Comparison of ENCODE assay signal across 27 cellular contexts in the genomic region with DNA sequence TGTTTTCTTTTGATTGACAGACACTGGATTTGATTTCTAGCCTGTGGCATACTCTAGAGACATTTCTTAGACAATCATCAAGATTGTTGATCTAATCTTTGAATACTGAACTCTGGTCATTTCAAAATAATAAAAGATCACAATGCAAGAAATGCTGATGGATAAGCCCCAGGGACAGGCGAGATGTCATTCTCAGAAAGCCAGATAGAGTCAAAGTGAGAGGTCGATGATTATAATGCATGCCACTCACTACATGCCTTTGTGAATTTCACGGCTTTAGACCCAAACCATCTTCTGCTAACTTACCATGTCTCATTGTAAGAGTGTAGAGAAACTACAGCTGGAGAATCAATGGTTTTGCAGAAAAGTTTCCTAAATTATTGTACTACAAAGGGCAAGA.
DNase-seq lines count a peak whose midpoint lies in the region; ATAC-seq and TF ChIP-seq lines count a peak whose summit lies in the region.
"Had no signal": no experiment of that assay in that cellular context is flagged by ENCODE, and none has a peak within 500 bp of the region (broad histone marks: within the 10 kb centered on the region; RNA-seq: fewer than 3 reads in every experiment).

No MANE protein-coding gene starts in this region.

- no peaks in the 10 kb centered on the region for H3K9me2 ChIP-seq in SK-N-SH

- TF ChIP-seq CTCF in cardiac muscle cell (IDR thresholded peaks at IDR 0.05; ENCODE audit: low read depth, low read length) (no peak), nephron (IDR thresholded peaks at IDR 0.05; ENCODE audit: unreplicated experiment in 3 of 3) (no peak), osteocyte (IDR thresholded peaks at IDR 0.05) (no peak), SK-N-SH (IDR thresholded peaks at IDR 0.05) (no peak)

- ATAC-seq in Right ventricle myocardium superior (ENCODE audit: poor library complexity) (no peak), HG02884 (IDR thresholded peaks at IDR 0.05; ENCODE audit: unreplicated experiment) (peak; percentile 52), GM18909 (IDR thresholded peaks at IDR 0.05; ENCODE audit: poor library complexity, unreplicated experiment) (no peak)
- ATAC-seq in stimulated activated naive CD8-positive, alpha-beta T cell treated with anti-CD3 and anti-CD28 coated beads, Interleukin-15, amount 100 ng/mL, for 72 hours, result no peak
- ATAC-seq: CD8-positive, alpha-beta T cell; HCT116; Panc1 had no signal

- H2AFZ ChIP-seq in SK-N-SH (ENCODE audit: low read depth), result no peak overlapping the region

- no peak for TF ChIP-seq EP300 in SK-N-SH (IDR thresholded peaks at IDR 0.05; ENCODE audit: borderline replicate concordance in 1 of 2, low read depth in 1 of 2, low read length in 1 of 2)

- H3K27me3 Mint-ChIP-seq in nephron (ENCODE audit: low read depth) (no peaks in the 10 kb centered on the region), osteocyte (ENCODE audit: unreplicated experiment) (no peaks in the 10 kb centered on the region)
- H3K27me3 Mint-ChIP-seq in stimulated activated naive CD8-positive, alpha-beta T cell treated with anti-CD3 and anti-CD28 coated beads, Interleukin-15, amount 100 ng/mL, for 72 hours, result peaks cover 28% of the 10 kb centered on the region

- H3K4me3 ChIP-seq in cardiac muscle cell, result no peak overlapping the region
- no peak overlapping the region for H3K4me3 ChIP-seq in SK-N-SH (ENCODE audit: low read depth in 2 of 2, low read length in 1 of 2)
- H3K4me3 ChIP-seq: SK-N-MC had no signal

- CTCF ChIA-PET in SK-N-SH (lab: Yijun Ruan, JAX), result interaction anchor here (1.2 kb wide), 1 partner anchor 51 kb away, joined by 4 read pairs; no protein-coding TSS in a partner anchor

- no peak for TF ChIP-seq RAD21 in SK-N-SH (IDR thresholded peaks at IDR 0.05; ENCODE audit: low read length)

- POLR2A ChIA-PET in SK-N-SH (lab: Yijun Ruan, JAX), result no interaction called here

- H3K27me3 ChIP-seq in cardiac muscle cell (no peaks in the 10 kb centered on the region), SK-N-SH (ENCODE audit: insufficient read depth) (peaks cover 7% of the 10 kb centered on the region; the same call in 1 of the 2 replicates)

- H3K36me3 Mint-ChIP-seq in nephron (ENCODE audit: low read depth) (no peaks in the 10 kb centered on the region), osteocyte (ENCODE audit: unreplicated experiment) (peaks cover 11% of the 10 kb centered on the region)
- H3K36me3 Mint-ChIP-seq: CD8-positive, alpha-beta T cell had no signal

- H3K4me1 Mint-ChIP-seq in nephron (peaks cover 68% of the 10 kb centered on the region), osteocyte (ENCODE audit: unreplicated experiment) (peaks cover 59% of the 10 kb centered on the region)
- H3K4me1 Mint-ChIP-seq in stimulated activated naive CD8-positive, alpha-beta T cell treated with anti-CD3 and anti-CD28 coated beads, Interleukin-15, amount 100 ng/mL, for 72 hours, result no peaks in the 10 kb centered on the region
- H3K4me1 Mint-ChIP-seq: B cell had no signal

- no peak overlapping the region for H3K9ac ChIP-seq in SK-N-SH

- H3K27ac Mint-ChIP-seq in nephron, result peak overlapping the region; percentile 23 to 65 (median 58)
- H3K27ac Mint-ChIP-seq in osteocyte (ENCODE audit: unreplicated experiment), result peak overlapping the region; percentile 44
- H3K27ac Mint-ChIP-seq in stimulated activated naive CD8-positive, alpha-beta T cell treated with anti-CD3 and anti-CD28 coated beads, Interleukin-15, amount 100 ng/mL, for 72 hours, result no peak overlapping the region
- H3K27ac Mint-ChIP-seq: B cell; CD8-positive, alpha-beta T cell had no signal

- H3K9me3 ChIP-seq in cardiac muscle cell (ENCODE audit: low read depth) (no peaks in the 10 kb centered on the region), SK-N-SH (no peaks in the 10 kb centered on the region)
- H3K9me3 ChIP-seq: Caco-2 had no signal

- WGBS in SK-N-SH (ENCODE audit: low lambda C conversion rate), result 35% methylated on average over 3 of the region's 3 CpGs

- H3K4me2 ChIP-seq in SK-N-SH, result no peak overlapping the region

- H3K9me3 Mint-ChIP-seq in nephron, result peaks cover 13% of the 10 kb centered on the region
- peaks cover 6% of the 10 kb centered on the region for H3K9me3 Mint-ChIP-seq in osteocyte (ENCODE audit: unreplicated experiment)
- H3K9me3 Mint-ChIP-seq in stimulated activated naive CD8-positive, alpha-beta T cell treated with anti-CD3 and anti-CD28 coated beads, Interleukin-15, amount 100 ng/mL, for 72 hours, result no peaks in the 10 kb centered on the region
- H3K9me3 Mint-ChIP-seq: CD8-positive, alpha-beta T cell had no signal

- H3F3A ChIP-seq in SK-N-SH (replicated peaks; ENCODE audit: insufficient read depth), result no peaks in the 10 kb centered on the region

- H3K27ac ChIP-seq in cardiac muscle cell (peak overlapping the region; percentile 44), SK-N-SH (ENCODE audit: low read depth in 2 of 2, low read length in 1 of 2) (no peak overlapping the region)
- H3K27ac ChIP-seq: 22Rv1, C4-2B, SK-N-MC had no signal

- H3K36me3 ChIP-seq in cardiac muscle cell, result no peaks in the 10 kb centered on the region
- H3K36me3 ChIP-seq in SK-N-SH (replicated peaks in 1 of 2; ENCODE audit: control insufficient read depth in 1 of 2, insufficient read depth in 2 of 2, low read length in 1 of 2), result no peaks in the 10 kb centered on the region

- H3K4me3 Mint-ChIP-seq in nephron, result no peak overlapping the region
- H3K4me3 Mint-ChIP-seq in osteocyte (ENCODE audit: unreplicated experiment), result no peak overlapping the region
- no peak overlapping the region for H3K4me3 Mint-ChIP-seq in stimulated activated naive CD8-positive, alpha-beta T cell treated with anti-CD3 and anti-CD28 coated beads, Interleukin-15, amount 100 ng/mL, for 72 hours
- H3K4me3 Mint-ChIP-seq: B cell; CD8-positive, alpha-beta T cell had no signal

- H4K20me1 ChIP-seq in SK-N-SH (ENCODE audit: insufficient read depth), result no peaks in the 10 kb centered on the region

- intact Hi-C loops in Right ventricle myocardium superior (cut with DNase I), result no loop called here

- H3K79me2 ChIP-seq in SK-N-SH (ENCODE audit: insufficient read depth), result no peaks in the 10 kb centered on the region

- DNase-seq in cardiac muscle cell (ENCODE audit: low read depth in 1 of 2, low spot score in 1 of 2) (no peak), Right ventricle myocardium superior (no peak), osteocyte (ENCODE audit: extremely low spot score, unreplicated experiment) (no peak), SK-N-SH (no peak)
- DNase-seq in stimulated activated naive CD8-positive, alpha-beta T cell treated with anti-CD3 and anti-CD28 coated beads, Interleukin-15, amount 100 ng/mL, for 72 hours, result no peak
- DNase-seq: Caco-2; CD8-positive, alpha-beta T cell; DMS79; EL; GDM1; Kasumi-1; NCI-H1092 treated with DMSO at 0.1 percent for 48 hours; NCI-H146; NCI-H1930; NCI-H2107; NCI-H69; SIG-M5; SW 1271 had no signal

- H3K4me1 ChIP-seq in cardiac muscle cell (ENCODE audit: low read depth) (peaks cover 18% of the 10 kb centered on the region), SK-N-SH (ENCODE audit: control insufficient read depth in 1 of 2, insufficient read depth in 2 of 2, low read depth in 1 of 2, low read length in 1 of 2) (no peaks in the 10 kb centered on the region)
- H3K4me1 ChIP-seq: Caco-2 had no signal

TF ChIP-seq in SK-N-SH, 30 proteins besides CTCF, POLR2A, EP300 and RAD21:
- TF ChIP-seq MXI1 (IDR thresholded peaks at IDR 0.05; ENCODE audit: low read depth, low read length) (no peak), SIN3A (IDR thresholded peaks at IDR 0.05; ENCODE audit: borderline replicate concordance, low read depth, low read length) (no peak), MAX (IDR thresholded peaks at IDR 0.05; ENCODE audit: low read depth) (no peak), GATA2 (CRISPR knock-in tag; IDR thresholded peaks at IDR 0.05) (no peak), RCOR1 (IDR thresholded peaks at IDR 0.05; ENCODE audit: low read length) (no peak), NRF1 (IDR thresholded peaks at IDR 0.05; ENCODE audit: low read depth, low read length) (no peak), POLR2AphosphoS5 (IDR thresholded peaks at IDR 0.05; ENCODE audit: low read depth, low read length) (no peak), PBX3 (IDR thresholded peaks at IDR 0.05) (no peak)
TF ChIP-seq in SK-N-SH: peak in this region for 0.

Comparison
In these comparisons a context has a peak if more than half of its experiments do, and no peak if none do; other contexts are left out.
1. H3K27ac Mint-ChIP-seq: peak in nephron (3 of 3) and osteocyte (single experiment); none in stimulated activated naive CD8-positive, alpha-beta T cell treated with anti-CD3 and anti-CD28 coated beads, Interleukin-15, amount 100 ng/mL, for 72 hours (0 of 2).